ENCODE assay signal across 8 cellular contexts in the genomic region with DNA sequence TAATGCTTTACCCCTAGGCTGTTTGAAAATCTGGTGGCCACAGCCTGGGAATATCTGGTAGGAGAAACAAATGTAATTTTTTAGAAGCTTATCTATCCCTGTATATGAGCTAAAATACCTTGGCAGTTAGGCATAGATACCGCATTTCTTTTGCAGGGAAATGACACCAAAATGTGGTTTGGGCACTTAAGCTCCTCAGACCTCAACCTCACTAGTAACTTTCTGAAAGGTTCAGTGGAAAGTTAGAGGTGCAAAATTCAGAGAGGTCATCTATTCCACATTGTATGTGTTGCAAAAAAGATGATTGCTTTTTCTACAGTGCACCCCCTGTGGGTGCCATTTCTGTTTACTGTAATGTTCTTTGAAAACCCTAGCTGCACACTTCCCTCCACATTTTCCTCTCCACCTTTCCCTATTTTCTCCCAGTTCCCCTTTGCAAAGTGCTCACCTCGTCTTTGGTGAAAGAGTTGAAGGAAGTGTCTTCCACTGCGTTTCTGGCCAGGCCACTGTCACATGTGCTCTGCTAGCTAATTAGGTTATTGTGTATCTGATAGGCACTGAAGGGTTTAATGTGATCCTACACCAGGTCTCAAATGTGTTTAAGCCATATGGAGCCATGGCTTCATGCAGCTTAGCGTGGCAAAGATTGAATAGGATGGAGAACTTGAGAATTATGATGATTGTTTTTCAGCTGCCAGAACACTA. TPM values are rescaled to one million over a fixed set of nuclear protein-coding genes. Genes with fewer than 3 reads are reported as not detected.
DNase-seq lines count a peak whose midpoint lies in the region; ATAC-seq and TF ChIP-seq lines count a peak whose summit lies in the region.

No MANE protein-coding gene starts in this region.

- H3K4me3 ChIP-seq in left ventricle myocardium inferior = peak overlapping the region; percentile 72
- H3K4me3 ChIP-seq in epithelial cell of proximal tubule (ENCODE audit: low read depth, low read length) = peak overlapping the region; percentile 67
- H3K4me3 ChIP-seq in rectal smooth muscle tissue (ENCODE audit: low read length) = peak overlapping the region; percentile 80

- H3K27ac ChIP-seq in left ventricle myocardium inferior (replicated peaks) = peak overlapping the region; percentile 86
- no peak overlapping the region for H3K27ac ChIP-seq in rectal smooth muscle tissue (ENCODE audit: low read depth, low read length)

- H3K27me3 ChIP-seq in left ventricle myocardium inferior (ENCODE audit: low read depth) (no peaks in the 10 kb centered on the region), rectal smooth muscle tissue (ENCODE audit: control insufficient read depth, insufficient read depth, low read length) (no peaks in the 10 kb centered on the region)

- H3K4me1 ChIP-seq in left ventricle myocardium inferior (peaks cover 74% of the 10 kb centered on the region), rectal smooth muscle tissue (ENCODE audit: control insufficient read depth, insufficient read depth, low read length) (peaks cover 10% of the 10 kb centered on the region)

- no peak for TF ChIP-seq CTCF in left ventricle myocardium inferior (IDR thresholded peaks at IDR 0.05; ENCODE audit: borderline replicate concordance)
- peak; percentile 25 for TF ChIP-seq CTCF in epithelial cell of proximal tubule (conservative IDR thresholded peaks at IDR 0.05; ENCODE audit: low read depth, low read length)

- H3K36me3 ChIP-seq in left ventricle myocardium inferior (peaks cover 7% of the 10 kb centered on the region), rectal smooth muscle tissue (ENCODE audit: control insufficient read depth, insufficient read depth, low read length) (peaks cover 4% of the 10 kb centered on the region)

- in situ Hi-C loops in SK-MEL-5 (cut with HindIII; ENCODE audit: low pct_unique_long_range_greater_than_20kb, low sequenced_read_pairs) = no loop called here

- no peak for ATAC-seq in Right ventricle myocardium inferior
- no peak for ATAC-seq in GM19035 (IDR thresholded peaks at IDR 0.05; ENCODE audit: unreplicated experiment)
- no peak for ATAC-seq in HG03175 (IDR thresholded peaks at IDR 0.05; ENCODE audit: unreplicated experiment)
- no peak for ATAC-seq in GM19452 (IDR thresholded peaks at IDR 0.05; ENCODE audit: unreplicated experiment)

- intact Hi-C loops in left ventricle myocardium inferior (cut with micrococcal nuclease) = no loop called here
- intact Hi-C loops in Right ventricle myocardium inferior (cut with DNase I) = no loop called here

- H3K9me3 ChIP-seq in left ventricle myocardium inferior (replicated peaks) = no peaks in the 10 kb centered on the region

- H3K9ac ChIP-seq in rectal smooth muscle tissue (ENCODE audit: low read length) = no peak overlapping the region

- no peak for DNase-seq in left ventricle myocardium inferior
- DNase-seq in Right ventricle myocardium inferior (ENCODE audit: missing footprints) = no peak
- DNase-seq in SK-MEL-5 (ENCODE audit: low read depth, low spot score) = peak; percentile 29
- no peak for DNase-seq in epithelial cell of proximal tubule (ENCODE audit: low read depth)

RNA-seq across cellular contexts. Expression of a gene that starts 1.3 kb away (rescaled TPM):
- total RNA-seq in left ventricle myocardium inferior (20.9 TPM), Right ventricle myocardium inferior (26.3 TPM), epithelial cell of proximal tubule (15.2 and 23.8 TPM in 2 replicates)
- total RNA-seq in SK-MEL-5 (2014; rRNA removed; shearing (Covaris generic)) = 64.8 and 70.7 TPM in 2 replicates
- polyA plus RNA-seq in SK-MEL-5 (2015; cell fraction: cytosol; rRNA removed) = 36.2 and 53.0 TPM in 2 replicates
- polyA plus RNA-seq in SK-MEL-5 (2015; cell fraction: nucleus; rRNA removed) = 151 and 170 TPM in 2 replicates
